ENCODE assay signal across 17 cellular contexts in the genomic region with DNA sequence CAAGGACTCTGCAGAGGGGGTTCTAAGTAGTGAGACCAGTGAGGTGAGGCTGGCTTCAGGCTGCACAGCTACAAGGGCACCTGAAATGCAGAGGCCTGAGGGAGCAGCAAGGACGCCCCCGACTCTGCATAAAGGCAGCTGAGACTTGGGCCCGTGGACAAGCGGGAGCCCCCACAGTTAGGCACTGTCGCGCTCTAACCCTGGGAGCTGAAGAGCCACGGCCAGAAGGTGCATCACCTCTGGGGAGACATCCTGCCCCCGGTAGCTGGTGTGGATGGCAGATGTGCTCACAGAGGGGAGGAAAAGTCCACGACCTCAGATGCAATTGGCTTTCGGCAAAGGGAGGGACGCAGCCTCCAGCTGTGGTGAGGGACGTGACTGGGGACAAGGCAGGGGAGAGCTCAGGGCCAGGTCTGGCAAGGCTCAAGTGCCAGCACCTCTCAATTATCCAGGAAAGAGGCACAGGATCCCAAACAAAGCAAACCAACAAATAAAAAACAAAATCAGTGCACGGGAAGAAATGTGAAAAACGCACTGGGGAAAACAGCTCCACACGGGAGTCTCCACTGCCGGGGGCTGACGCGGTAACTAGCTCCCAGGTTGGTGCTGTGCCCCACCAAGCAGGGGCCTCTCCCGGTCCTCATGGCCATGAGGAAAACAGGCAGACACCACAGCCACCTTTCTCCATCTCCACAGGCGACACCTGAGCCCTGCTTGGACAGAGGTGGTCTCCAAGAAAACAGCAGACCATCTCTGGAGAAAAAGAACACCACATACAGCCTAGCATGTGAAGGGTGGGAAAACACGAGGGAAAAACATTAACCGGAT. TPM values are rescaled to one million over a fixed set of nuclear protein-coding genes. Genes with fewer than 3 reads are reported as not detected.
A peak's percentile ranks its signal among the peaks of the same experiment; 100 is the strongest.
DNase-seq lines count a peak whose midpoint lies in the region; ATAC-seq and TF ChIP-seq lines count a peak whose summit lies in the region.
"Had no signal": no experiment of that assay in that cellular context is flagged by ENCODE, and none has a peak within 500 bp of the region (broad histone marks: within the 10 kb centered on the region; RNA-seq: fewer than 3 reads in every experiment).

No MANE protein-coding gene starts in this region.

- DNase-seq in H7 (peak; percentile 19), chondrocyte (ENCODE audit: low spot score) (peak; percentile 66), nephron progenitor cell (no peak), stomach (peak; percentile 13), amniotic stem cell (lab: John Stamatoyannopoulos, UW) (no peak), sciatic nerve (ENCODE audit: low spot score) (no peak)
- DNase-seq: BE2C; Caco-2; CD4-positive, alpha-beta T cell; GDM1; HCEC 1CT; MM.1S; NCI-H1105; NCI-H2081 treated with DMSO at 0.1 percent for 48 hours had no signal

- no peaks in the 10 kb centered on the region for H3K9me3 ChIP-seq in stomach
- H3K9me3 ChIP-seq: BE2C, Caco-2 had no signal

- TF ChIP-seq EP300 in stomach (IDR thresholded peaks at IDR 0.05), result no peak

- H3K4me1 Mint-ChIP-seq in chondrocyte (ENCODE audit: low read depth), result peaks cover 4% of the 10 kb centered on the region
- H3K4me1 Mint-ChIP-seq in nephron progenitor cell, result peaks cover 17% of the 10 kb centered on the region

- H3K4me3 Mint-ChIP-seq in chondrocyte (ENCODE audit: unreplicated experiment) (no peak overlapping the region), nephron progenitor cell (peak overlapping the region; percentile 25)
- H3K4me3 Mint-ChIP-seq: CD4-positive, alpha-beta T cell had no signal

- H3K27me3 ChIP-seq in H7 (ENCODE audit: control insufficient read depth, insufficient read depth, low read length), result no peaks in the 10 kb centered on the region
- H3K27me3 ChIP-seq in stomach, result no peaks in the 10 kb centered on the region
- H3K27me3 ChIP-seq: BE2C had no signal

- 87 to 93% (median 91%) methylated on average over 22 of the region's 22 CpGs for WGBS in stomach, 5 donors

- H3K27ac Mint-ChIP-seq in chondrocyte (ENCODE audit: unreplicated experiment) (no peak overlapping the region), nephron progenitor cell (peak overlapping the region; percentile 94)
- H3K27ac Mint-ChIP-seq: CD4-positive, alpha-beta T cell had no signal

- intact Hi-C loops in stomach (cut with DNase I; ENCODE audit: low total_unique reads) (no loop called here), sciatic nerve (cut with DNase I) (no loop called here)

- H3K9me3 Mint-ChIP-seq in chondrocyte (ENCODE audit: low read depth) (peaks cover 9% of the 10 kb centered on the region), nephron progenitor cell (peaks cover 40% of the 10 kb centered on the region)
- H3K9me3 Mint-ChIP-seq: CD4-positive, alpha-beta T cell had no signal

- no peaks in the 10 kb centered on the region for H3K27me3 Mint-ChIP-seq in chondrocyte (ENCODE audit: low read depth)
- peaks cover 5% of the 10 kb centered on the region for H3K27me3 Mint-ChIP-seq in nephron progenitor cell (ENCODE audit: low read depth, poor library complexity)
- H3K27me3 Mint-ChIP-seq: CD4-positive, alpha-beta T cell had no signal

- H3K4me1 ChIP-seq in stomach, result no peaks in the 10 kb centered on the region
- H3K4me1 ChIP-seq: BE2C, Caco-2 had no signal

- ATAC-seq in sciatic nerve (no peak), GM19397 (IDR thresholded peaks at IDR 0.05; ENCODE audit: unreplicated experiment) (no peak)
- ATAC-seq: Panc1 had no signal

- peaks cover 39% of the 10 kb centered on the region for H3K36me3 Mint-ChIP-seq in chondrocyte (ENCODE audit: low read depth)
- H3K36me3 Mint-ChIP-seq in nephron progenitor cell (ENCODE audit: low read depth), result peaks cover 8% of the 10 kb centered on the region

- TF ChIP-seq POLR2A in stomach (IDR thresholded peaks at IDR 0.05), result no peak

- TF ChIP-seq CTCF in chondrocyte (IDR thresholded peaks at IDR 0.05) (no peak), nephron progenitor cell (IDR thresholded peaks at IDR 0.05) (no peak), stomach (IDR thresholded peaks at IDR 0.05) (no peak)

- H3K27ac ChIP-seq in stomach, result no peak overlapping the region

- peaks cover 10% of the 10 kb centered on the region for H3K36me3 ChIP-seq in H7 (replicated peaks; ENCODE audit: control insufficient read depth, insufficient read depth, low read length)
- H3K36me3 ChIP-seq in stomach, result peaks cover 26 to 90% (median 79%) of the 10 kb centered on the region in 4 donors

- no peak overlapping the region for H3K4me3 ChIP-seq in H7 (ENCODE audit: insufficient read depth, low read depth, low read length)
- H3K4me3 ChIP-seq in stomach, result no peak overlapping the region

RNA-seq across cellular contexts. Expression of a gene that starts 23.0 kb away (rescaled TPM):
- total RNA-seq in H7 (2014; rRNA removed; shearing (Covaris generic)), result 77.9 and 98.2 TPM in 2 replicates
- total RNA-seq in chondrocyte (0.36 to 4.1 TPM (median 3.0 TPM) in 3 replicates), stomach (100 to 1,000 TPM in 1 of 5 donors, 10 to 100 TPM in 4; 22.2 to 228 (median 46.4) TPM), sciatic nerve (8.6 TPM)
- polyA plus RNA-seq in stomach, result 10 to 100 TPM; 22.5 to 55.7 (median 28.4) TPM
- total RNA-seq: LHCN-M2 had no signal

RNA-seq across cellular contexts. Expression of a gene that starts 30.4 kb away (rescaled TPM):
- total RNA-seq in H7 (2014; rRNA removed; shearing (Covaris generic)), result 43.4 and 49.6 TPM in 2 replicates
- total RNA-seq in chondrocyte (40.2 to 44.5 TPM (median 42.4 TPM) in 3 replicates), stomach (10 to 100 TPM in 4 of 5 donors, 1 to 10 TPM in 1; 5.8 to 29.6 (median 13.6) TPM), sciatic nerve (24.5 TPM)
- 10 to 100 TPM in 2 of 3 donors, 1 to 10 TPM in 1; 8.4 to 13.4 (median 12.1) TPM for polyA plus RNA-seq in stomach

Comparison
In these comparisons a context has a peak if more than half of its experiments do, and no peak if none do; other contexts are left out.
1. DNase-seq: peak in H7 (single experiment), chondrocyte (single experiment) and stomach (single experiment); none in nephron progenitor cell (single experiment), amniotic stem cell (single experiment) and sciatic nerve (single experiment).